ENCODE assay signal across 1 cellular context in the genomic region with DNA sequence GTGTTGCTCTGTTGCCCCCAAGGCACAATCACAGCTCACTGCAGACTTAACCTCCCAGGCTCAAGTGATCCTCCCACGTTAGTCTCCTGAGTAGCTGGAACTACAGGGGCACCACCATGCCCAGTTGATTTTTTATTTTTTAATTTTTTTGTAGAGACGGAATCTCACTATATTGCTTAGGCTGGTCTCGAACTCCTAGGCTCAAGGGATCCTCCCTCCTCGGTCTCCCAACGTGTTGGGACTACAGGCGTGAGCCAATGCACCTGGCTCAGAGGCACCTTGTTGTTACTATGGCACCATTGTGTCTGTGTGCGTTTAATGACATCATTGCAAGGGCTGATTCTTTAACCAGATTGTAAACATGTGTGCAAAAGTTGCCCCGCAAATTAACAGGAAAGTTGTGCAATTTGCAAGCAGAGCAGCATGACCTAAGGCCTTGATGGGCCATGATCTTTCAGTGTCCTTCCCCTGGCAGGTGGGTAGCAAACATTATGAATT.
TF ChIP-seq lines count a peak whose summit lies in the region.

No MANE protein-coding gene starts in this region.

TF ChIP-seq in HepG2, 621 proteins besides CTCF, POLR2A, EP300 and RAD21 (continued from another document and continues in another):
- no peak; the same call in 1 of the 2 replicates for TF ChIP-seq ZNF646 (CRISPR knock-in tag; IDR thresholded peaks at IDR 0.05)
- peak; percentile 72; the same call in 1 of the 2 replicates for TF ChIP-seq ZNF350 (CRISPR knock-in tag; IDR thresholded peaks at IDR 0.05; ENCODE audit: borderline replicate concordance, low read depth)
- peak; percentile 80 for TF ChIP-seq KAT8 (CRISPR knock-in tag; IDR thresholded peaks at IDR 0.05)
- peak; percentile 82; the same call in 1 of the 2 replicates for TF ChIP-seq ZNF503 (CRISPR knock-in tag; IDR thresholded peaks at IDR 0.05)
- no peak for TF ChIP-seq ZBTB3 (CRISPR knock-in tag; IDR thresholded peaks at IDR 0.05; ENCODE audit: borderline replicate concordance, low read depth)
- peak; percentile 74; the same call in 1 of the 2 replicates for TF ChIP-seq ZFP1 (CRISPR knock-in tag; IDR thresholded peaks at IDR 0.05)
- TF ChIP-seq ZNF414 (CRISPR knock-in tag; IDR thresholded peaks at IDR 0.05): 0 out of 2 replicates have a peak, but pooled peaks have one; percentile 79
- TF ChIP-seq MEF2D (CRISPR knock-in tag; IDR thresholded peaks at IDR 0.05): peak; percentile 74
- TF ChIP-seq ZNF292 (CRISPR knock-in tag; IDR thresholded peaks at IDR 0.05; ENCODE audit: borderline replicate concordance, low read depth): no peak; the same call in 1 of the 2 replicates
- peak; percentile 57 for TF ChIP-seq TFDP2 (CRISPR knock-in tag; IDR thresholded peaks at IDR 0.05)
- 0 out of 2 replicates have a peak, but pooled peaks have one; percentile 82 for TF ChIP-seq ZSCAN20 (CRISPR knock-in tag; IDR thresholded peaks at IDR 0.05; ENCODE audit: borderline replicate concordance)
- peak; percentile 64; the same call in 1 of the 2 replicates for TF ChIP-seq ZNF441 (CRISPR knock-in tag; IDR thresholded peaks at IDR 0.05; ENCODE audit: borderline replicate concordance)
- TF ChIP-seq ZC3H4 (CRISPR knock-in tag; IDR thresholded peaks at IDR 0.05; ENCODE audit: borderline replicate concordance): no peak
- peak; percentile 95 for TF ChIP-seq TBX2 (CRISPR knock-in tag; IDR thresholded peaks at IDR 0.05; ENCODE audit: borderline replicate concordance)
- TF ChIP-seq TGIF2 (CRISPR knock-in tag; IDR thresholded peaks at IDR 0.05): peak; percentile 92; the same call in 1 of the 2 replicates
- TF ChIP-seq BATF2 (CRISPR knock-in tag; IDR thresholded peaks at IDR 0.05): no peak
- TF ChIP-seq, protein P1, sequence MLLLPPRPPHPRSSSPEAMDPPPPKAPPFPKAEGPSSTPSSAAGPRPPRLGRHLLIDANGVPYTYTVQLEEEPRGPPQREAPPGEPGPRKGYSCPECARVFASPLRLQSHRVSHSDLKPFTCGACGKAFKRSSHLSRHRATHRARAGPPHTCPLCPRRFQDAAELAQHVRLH (CRISPR knock-in tag; IDR thresholded peaks at IDR 0.05; ENCODE audit: borderline replicate concordance, low read depth): peak; percentile 78; the same call in 1 of the 2 replicates
- no peak for TF ChIP-seq ZNF747 (CRISPR knock-in tag; IDR thresholded peaks at IDR 0.05; ENCODE audit: borderline replicate concordance)
- TF ChIP-seq SYNCRIP (IDR thresholded peaks at IDR 0.05; ENCODE audit: insufficient read depth, low read depth, low read length): no peak
- peak; percentile 94; the same call in 1 of the 2 replicates for TF ChIP-seq TARDBP (CRISPR knock-in tag; IDR thresholded peaks at IDR 0.05)
- TF ChIP-seq STAT6 (CRISPR knock-in tag; IDR thresholded peaks at IDR 0.05; ENCODE audit: borderline replicate concordance): no peak
- TF ChIP-seq SP140L (CRISPR knock-in tag; IDR thresholded peaks at IDR 0.05; ENCODE audit: borderline replicate concordance): no peak
- no peak for TF ChIP-seq ZNF512 (CRISPR knock-in tag; IDR thresholded peaks at IDR 0.05)
- no peak for TF ChIP-seq ZNF432 (CRISPR knock-in tag; IDR thresholded peaks at IDR 0.05; ENCODE audit: borderline replicate concordance)
- TF ChIP-seq ATF7-NPFF (CRISPR knock-in tag; IDR thresholded peaks at IDR 0.05; ENCODE audit: low read depth): no peak
- TF ChIP-seq, protein P2, sequence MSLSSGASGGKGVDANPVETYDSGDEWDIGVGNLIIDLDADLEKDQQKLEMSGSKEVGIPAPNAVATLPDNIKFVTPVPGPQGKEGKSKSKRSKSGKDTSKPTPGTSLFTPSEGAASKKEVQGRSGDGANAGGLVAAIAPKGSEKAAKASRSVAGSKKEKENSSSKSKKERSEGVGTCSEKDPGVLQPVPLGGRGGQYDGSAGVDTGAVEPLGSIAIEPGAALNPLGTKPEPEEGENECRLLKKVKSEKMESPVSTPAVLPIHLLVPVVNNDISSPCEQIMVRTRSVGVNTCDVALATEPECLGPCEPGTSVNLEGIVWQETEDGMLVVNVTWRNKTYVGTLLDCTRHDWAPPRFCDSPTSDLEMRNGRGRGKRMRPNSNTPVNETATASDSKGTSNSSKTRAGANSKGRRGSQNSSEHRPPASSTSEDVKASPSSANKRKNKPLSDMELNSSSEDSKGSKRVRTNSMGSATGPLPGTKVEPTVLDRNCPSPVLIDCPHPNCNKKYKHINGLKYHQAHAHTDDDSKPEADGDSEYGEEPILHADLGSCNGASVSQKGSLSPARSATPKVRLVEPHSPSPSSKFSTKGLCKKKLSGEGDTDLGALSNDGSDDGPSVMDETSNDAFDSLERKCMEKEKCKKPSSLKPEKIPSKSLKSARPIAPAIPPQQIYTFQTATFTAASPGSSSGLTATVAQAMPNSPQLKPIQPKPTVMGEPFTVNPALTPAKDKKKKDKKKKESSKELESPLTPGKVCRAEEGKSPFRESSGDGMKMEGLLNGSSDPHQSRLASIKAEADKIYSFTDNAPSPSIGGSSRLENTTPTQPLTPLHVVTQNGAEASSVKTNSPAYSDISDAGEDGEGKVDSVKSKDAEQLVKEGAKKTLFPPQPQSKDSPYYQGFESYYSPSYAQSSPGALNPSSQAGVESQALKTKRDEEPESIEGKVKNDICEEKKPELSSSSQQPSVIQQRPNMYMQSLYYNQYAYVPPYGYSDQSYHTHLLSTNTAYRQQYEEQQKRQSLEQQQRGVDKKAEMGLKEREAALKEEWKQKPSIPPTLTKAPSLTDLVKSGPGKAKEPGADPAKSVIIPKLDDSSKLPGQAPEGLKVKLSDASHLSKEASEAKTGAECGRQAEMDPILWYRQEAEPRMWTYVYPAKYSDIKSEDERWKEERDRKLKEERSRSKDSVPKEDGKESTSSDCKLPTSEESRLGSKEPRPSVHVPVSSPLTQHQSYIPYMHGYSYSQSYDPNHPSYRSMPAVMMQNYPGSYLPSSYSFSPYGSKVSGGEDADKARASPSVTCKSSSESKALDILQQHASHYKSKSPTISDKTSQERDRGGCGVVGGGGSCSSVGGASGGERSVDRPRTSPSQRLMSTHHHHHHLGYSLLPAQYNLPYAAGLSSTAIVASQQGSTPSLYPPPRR (CRISPR knock-in tag; IDR thresholded peaks at IDR 0.05; ENCODE audit: borderline replicate concordance): peak; percentile 73; the same call in 1 of the 2 replicates
